31 cellular contexts compared by ENCODE assay signal in genomic region chr9:86633904-86634303, GRCh38.
"Had no signal": no experiment of that assay in that cellular context is flagged by ENCODE, and none has a peak within 500 bp of the region (broad histone marks: within the 10 kb centered on the region; RNA-seq: fewer than 3 reads in every experiment).

No MANE protein-coding gene starts in this region.

- H3K4me1 ChIP-seq: parathyroid adenoma, psoas muscle, right lobe of liver, suprapubic skin, testis, tibial artery, transverse colon, upper lobe of right lung, uterus had no signal

- H3K4me1 Mint-ChIP-seq: naive B cell; naive thymus-derived CD8-positive, alpha-beta T cell; stimulated activated effector memory CD8-positive, alpha-beta T cell treated with anti-CD3 and anti-CD28 coated beads, Interleukin-12 subunit alpha, Interleukin-12 subunit beta, amount 100 ng/mL, for 72 hours; stimulated activated naive B cell treated with anti-CD40 and anti-IgM and Interleukin-4, amounts not matched to agents 10 μg/mL and 1 μg/mL and 100 μg/mL, for 72 hours had no signal

- H3K27ac ChIP-seq: neutrophil, ovary, parathyroid adenoma, psoas muscle, right lobe of liver, sigmoid colon, stomach, suprapubic skin, testis, tibial artery, transverse colon, upper lobe of right lung, uterus had no signal

- H3K9me3 Mint-ChIP-seq: natural killer cell treated with Interleukin-12 subunit alpha and Interleukin-12 subunit beta and Interleukin-15 and Interleukin-18, amount 100 ng/mL, for 72 hours; neural crest cell; stimulated activated effector memory CD8-positive, alpha-beta T cell treated with anti-CD3 and anti-CD28 coated beads, Interleukin-12 subunit alpha, Interleukin-12 subunit beta, amount 100 ng/mL, for 72 hours; stimulated activated naive CD8-positive, alpha-beta T cell treated with anti-CD3 and anti-CD28 coated beads, Interleukin-15, Interleukin-2, amounts not matched to agents 100 ng/mL and 50 ng/mL, for 24 hours; type B pancreatic cell had no signal

- H2AFZ ChIP-seq: parathyroid adenoma had no signal

- H3K4me3 Mint-ChIP-seq: naive B cell; naive thymus-derived CD8-positive, alpha-beta T cell; natural killer cell treated with Interleukin-12 subunit alpha and Interleukin-12 subunit beta and Interleukin-15 and Interleukin-18, amount 100 ng/mL, for 72 hours; neural crest cell; stimulated activated effector memory CD8-positive, alpha-beta T cell treated with anti-CD3 and anti-CD28 coated beads, Interleukin-12 subunit alpha, Interleukin-12 subunit beta, amount 100 ng/mL, for 72 hours; stimulated activated naive B cell treated with anti-CD40 and anti-IgM and Interleukin-4, amounts not matched to agents 10 μg/mL and 1 μg/mL and 100 μg/mL, for 72 hours; stimulated activated naive CD8-positive, alpha-beta T cell treated with anti-CD3 and anti-CD28 coated beads, Interleukin-15, Interleukin-2, amounts not matched to agents 100 ng/mL and 50 ng/mL, for 24 hours; type B pancreatic cell had no signal

- H3K27me3 ChIP-seq: ovary, right lobe of liver, sigmoid colon, stomach, suprapubic skin, testis, uterus had no signal

- H3K36me3 Mint-ChIP-seq: naive B cell; natural killer cell treated with Interleukin-12 subunit alpha and Interleukin-12 subunit beta and Interleukin-15 and Interleukin-18, amount 100 ng/mL, for 72 hours; stimulated activated effector memory CD8-positive, alpha-beta T cell treated with anti-CD3 and anti-CD28 coated beads, Interleukin-12 subunit alpha, Interleukin-12 subunit beta, amount 100 ng/mL, for 72 hours; stimulated activated naive B cell treated with anti-CD40 and anti-IgM and Interleukin-4, amounts not matched to agents 10 μg/mL and 1 μg/mL and 100 μg/mL, for 72 hours; type B pancreatic cell had no signal

- DNase-seq: naive B cell; naive thymus-derived CD8-positive, alpha-beta T cell; nucleus accumbens; ovary; posterior cingulate gyrus; psoas muscle; right cardiac atrium; right lobe of liver; sigmoid colon; small intestine; stimulated activated CD4-positive, alpha-beta T cell treated with anti-CD3 and anti-CD28 coated beads, Interleukin-15, amount 100 ng/mL, for 24 hours; stimulated activated CD4-positive, alpha-beta T cell treated with anti-CD3 and anti-CD28 coated beads, Interleukin-2, amount 100 ng/mL, for 24 hours; stimulated activated CD4-positive, alpha-beta T cell treated with anti-CD3 and anti-CD28 coated beads, Interleukin-2, amount 100 ng/mL, for 48 hours; stimulated activated CD4-positive, alpha-beta T cell treated with anti-CD3 and anti-CD28 coated beads, Interleukin-4, amount 100 ng/mL, for 24 hours; stimulated activated naive B cell treated with anti-CD40 and anti-IgM and Interleukin-4, amounts not matched to agents 10 μg/mL and 1 μg/mL and 100 μg/mL, for 72 hours; stimulated activated naive CD4-positive, alpha-beta T cell treated with Interleukin-2 at 50 U/mL for 16 hours; stomach; testis; tibial artery; transverse colon; upper lobe of right lung; uterus had no signal

- H3K36me3 ChIP-seq: neutrophil, ovary, right lobe of liver, sigmoid colon, stomach, suprapubic skin, tibial artery, transverse colon, upper lobe of right lung, uterus had no signal

- H3K9ac ChIP-seq: parathyroid adenoma had no signal

- H3K9me3 ChIP-seq: neutrophil, ovary, psoas muscle, right lobe of liver, sigmoid colon, stomach, suprapubic skin, testis, transverse colon, upper lobe of right lung, uterus had no signal

- H3K4me3 ChIP-seq: ovary, psoas muscle, right lobe of liver, sigmoid colon, stomach, suprapubic skin, testis, tibial artery, transverse colon, upper lobe of right lung, uterus had no signal

- H3K27ac Mint-ChIP-seq: naive B cell; naive thymus-derived CD8-positive, alpha-beta T cell; natural killer cell treated with Interleukin-12 subunit alpha and Interleukin-12 subunit beta and Interleukin-15 and Interleukin-18, amount 100 ng/mL, for 72 hours; progenitor cell of endocrine pancreas; stimulated activated effector memory CD8-positive, alpha-beta T cell treated with anti-CD3 and anti-CD28 coated beads, Interleukin-12 subunit alpha, Interleukin-12 subunit beta, amount 100 ng/mL, for 72 hours; stimulated activated naive B cell treated with anti-CD40 and anti-IgM and Interleukin-4, amounts not matched to agents 10 μg/mL and 1 μg/mL and 100 μg/mL, for 72 hours; stimulated activated naive CD8-positive, alpha-beta T cell treated with anti-CD3 and anti-CD28 coated beads, Interleukin-15, Interleukin-2, amounts not matched to agents 100 ng/mL and 50 ng/mL, for 24 hours; type B pancreatic cell had no signal
